Comparison of ENCODE assay signal across 10 cellular contexts in genomic region chr6:52904562-52905279, GRCh38. TPM values are rescaled to one million over a fixed set of nuclear protein-coding genes. Genes with fewer than 3 reads are reported as not detected.
DNase-seq lines count a peak whose midpoint lies in the region; ATAC-seq, FAIRE-seq and TF ChIP-seq lines count a peak whose summit lies in the region.
"Had no signal": no experiment of that assay in that cellular context is flagged by ENCODE, and none has a peak within 500 bp of the region (broad histone marks: within the 10 kb centered on the region; RNA-seq: fewer than 3 reads in every experiment).

No MANE protein-coding gene starts in this region.

- TF ChIP-seq RAD21 in liver (IDR thresholded peaks at IDR 0.05): peak; percentile 40 to 60

- TF ChIP-seq POLR2A in adrenal gland (IDR thresholded peaks at IDR 0.05): no peak

- H3K4me3 ChIP-seq in astrocyte of the spinal cord (ENCODE audit: low read depth, low read length): no peak overlapping the region
- no peak overlapping the region for H3K4me3 ChIP-seq in liver (ENCODE audit: low read depth in 1 of 3, low read length in 3 of 3)
- H3K4me3 ChIP-seq in adrenal gland: no peak overlapping the region
- H3K4me3 ChIP-seq: tibial artery had no signal

- DNase-seq in Daoy (ENCODE audit: low read depth) (peak; percentile 48), HTR-8/SVneo (ENCODE audit: insufficient read length, low spot score) (no peak), astrocyte of the spinal cord (ENCODE audit: low read depth, low spot score) (no peak), NCI-H2171 (lab: John Stamatoyannopoulos, UW) (no peak), adrenal gland (no peak)
- DNase-seq in stimulated activated CD4-positive, alpha-beta T cell treated with anti-CD3 and anti-CD28 coated beads, Interleukin-15, amount 100 ng/mL, for 24 hours: no peak
- DNase-seq: tibial artery had no signal

- no peak overlapping the region for H3K9ac ChIP-seq in liver (ENCODE audit: low read depth in 1 of 2, low read length in 2 of 2)

- ATAC-seq in GM18502 (IDR thresholded peaks at IDR 0.05; ENCODE audit: poor library complexity, unreplicated experiment): no peak

- H3K27ac ChIP-seq in liver (ENCODE audit: low read depth in 1 of 2, low read length in 2 of 2): no peak overlapping the region
- peak overlapping the region in 1 of 5 donors; percentile 16 for H3K27ac ChIP-seq in adrenal gland
- H3K27ac ChIP-seq: tibial artery had no signal

- H3K9me3 ChIP-seq in liver (ENCODE audit: control insufficient read depth in 4 of 4, low read length in 3 of 4) (no peaks in the 10 kb centered on the region), adrenal gland (replicated peaks in 1 of 3) (no peaks in the 10 kb centered on the region)

- H3K36me3 ChIP-seq in liver (ENCODE audit: control insufficient read depth in 4 of 4, insufficient read depth in 3 of 4, low read depth in 1 of 4, low read length in 3 of 4): no peaks in the 10 kb centered on the region
- no peaks in the 10 kb centered on the region for H3K36me3 ChIP-seq in adrenal gland (replicated peaks in 1 of 2)
- H3K36me3 ChIP-seq: tibial artery had no signal

- H3K27me3 ChIP-seq in liver (ENCODE audit: control insufficient read depth in 4 of 4, insufficient read depth in 4 of 4, low read length in 3 of 4): no peaks in the 10 kb centered on the region
- H3K27me3 ChIP-seq in adrenal gland: no peaks in the 10 kb centered on the region
- H3K27me3 ChIP-seq: tibial artery had no signal

- in situ Hi-C loops in astrocyte of the spinal cord (cut with HindIII; ENCODE audit: low sequenced_read_pairs): no loop called here

- peak; percentile 72 for FAIRE-seq in HTR-8/SVneo (lab: Jason Lieb, UNC)

- 76% methylated on average over 6 of the region's 6 CpGs for WGBS in liver
- WGBS in adrenal gland, 4 donors: 75 to 85% (median 78%) methylated on average over 6 of the region's 6 CpGs

- TF ChIP-seq CTCF in astrocyte of the spinal cord (IDR thresholded peaks at IDR 0.05; ENCODE audit: low read depth, low read length): peak; percentile 32
- peak; percentile 7 for TF ChIP-seq CTCF in liver (IDR thresholded peaks at IDR 0.05; ENCODE audit: low read depth, low read length, missing input control)
- peak in 1 of 6 experiments; percentile 6 for TF ChIP-seq CTCF in adrenal gland (IDR thresholded peaks at IDR 0.05)

- H3K4me1 ChIP-seq in liver (ENCODE audit: control insufficient read depth in 4 of 4, insufficient read depth in 4 of 4, low read length in 3 of 4): no peaks in the 10 kb centered on the region
- H3K4me1 ChIP-seq in adrenal gland (replicated peaks in 1 of 2): peaks cover 1 to 12% of the 10 kb centered on the region in 2 donors

- intact Hi-C loops in adrenal gland (cut with DNase I): no loop called here

TF ChIP-seq in liver, 16 proteins besides CTCF, POLR2A, EP300 and RAD21:
- TF ChIP-seq ATF3 (IDR thresholded peaks at IDR 0.05): no peak
- TF ChIP-seq TAF1 (conservative IDR thresholded peaks at IDR 0.05): no peak
- TF ChIP-seq JUND (IDR thresholded peaks at IDR 0.05): no peak
- no peak for TF ChIP-seq FOXA2 (IDR thresholded peaks at IDR 0.05)
- no peak for TF ChIP-seq REST (IDR thresholded peaks at IDR 0.05)
- no peak for TF ChIP-seq RXRA (IDR thresholded peaks at IDR 0.05)

RNA-seq across cellular contexts. Expression of gene GSTA3, which starts 4.8 kb away (rescaled TPM):
- not detected in 2 replicates for total RNA-seq in Daoy (2014; rRNA removed; shearing (Covaris generic))
- not detected for total RNA-seq in liver
- polyA plus RNA-seq in liver: not detected
- 100 to 1,000 TPM in 1 of 8 donors, 10 to 100 TPM in 7; 12.7 to 179 (median 36.4) TPM for total RNA-seq in adrenal gland
- polyA plus RNA-seq in adrenal gland: 100 to 1,000 TPM in 1 of 3 donors, 10 to 100 TPM in 1, 1 to 10 TPM in 1; 8.1 to 431 (median 76.4) TPM
- total RNA-seq: activated T-helper 2 cell treated with anti-CD3 and anti-CD28 coated beads, Interferon-gamma antibody, Interleukin-2, Interleukin-4, amounts not matched to agents 10 μg/mL and 5 μg/mL and 100 μg/mL, durations not matched to agents 14 hours and 24 hours and 36 hours had no signal

Comparison
In these comparisons a context has a peak if more than half of its experiments do, and no peak if none do; other contexts are left out.
1. RNA of gene GSTA3, which starts 4.8 kb away (total RNA-seq): 12.7 to 179 TPM in adrenal gland; not detected in Daoy and not detected in liver; every median in the first group is over 10 times any median in the second.